13 cellular contexts compared by ENCODE assay signal in genomic region chr1:111987502-111987901, GRCh38. TPM values are rescaled to one million over a fixed set of nuclear protein-coding genes. Genes with fewer than 3 reads are reported as not detected.
"Had no signal": no experiment of that assay in that cellular context is flagged by ENCODE, and none has a peak within 500 bp of the region (broad histone marks: within the 10 kb centered on the region; RNA-seq: fewer than 3 reads in every experiment).

No MANE protein-coding gene starts in this region.

- H3K36me3 ChIP-seq: breast epithelium had no signal

- H3K9me3 ChIP-seq: breast epithelium had no signal

- ATAC-seq: activated naive CD4-positive, alpha-beta T cell treated with anti-CD3 and anti-CD28 coated beads, Interleukin-2, amount 50 U/mL, for 72 hours; stimulated activated memory B cell treated with anti-CD40 and anti-IgM and Interleukin-4, amounts not matched to agents 10 μg/mL and 1 μg/mL and 100 μg/mL, for 72 hours had no signal

- H3K4me1 ChIP-seq: breast epithelium had no signal

- H3K4me3 Mint-ChIP-seq: stimulated activated memory B cell treated with anti-CD40 and anti-IgM and Interleukin-4, amounts not matched to agents 10 μg/mL and 1 μg/mL and 100 μg/mL, for 72 hours had no signal

- H3K27me3 ChIP-seq: breast epithelium had no signal

- H3K27ac Mint-ChIP-seq: activated naive CD4-positive, alpha-beta T cell treated with anti-CD3 and anti-CD28 coated beads, Interleukin-2, amount 50 U/mL, for 72 hours; stimulated activated memory B cell treated with anti-CD40 and anti-IgM and Interleukin-4, amounts not matched to agents 10 μg/mL and 1 μg/mL and 100 μg/mL, for 72 hours had no signal

- DNase-seq: activated effector memory CD4-positive, alpha-beta T cell treated with Interleukin-2 at 50 U/mL for 16 hours; activated T-cell treated with anti-CD3 and anti-CD28 coated beads, Interleukin-2, amount 50 U/mL, for 1 hour; effector memory CD4-positive, alpha-beta T cell; stimulated activated CD4-positive, alpha-beta T cell treated with anti-CD3 and anti-CD28 coated beads, Interleukin-1b, Interleukin-23, amount 100 ng/mL, for 48 hours; T-helper 2 cell; trophoblast cell had no signal

- H3K4me3 ChIP-seq: breast epithelium had no signal

- FAIRE-seq: colon had no signal

- H3K9me3 Mint-ChIP-seq: activated naive CD4-positive, alpha-beta T cell treated with anti-CD3 and anti-CD28 coated beads, Interleukin-2, amount 50 U/mL, for 72 hours; neural crest cell; stimulated activated memory B cell treated with anti-CD40 and anti-IgM and Interleukin-4, amounts not matched to agents 10 μg/mL and 1 μg/mL and 100 μg/mL, for 72 hours had no signal

- H3K27ac ChIP-seq: breast epithelium, epithelial cell of prostate had no signal

- H3K36me3 Mint-ChIP-seq: activated naive CD4-positive, alpha-beta T cell treated with anti-CD3 and anti-CD28 coated beads, Interleukin-2, amount 50 U/mL, for 72 hours; stimulated activated memory B cell treated with anti-CD40 and anti-IgM and Interleukin-4, amounts not matched to agents 10 μg/mL and 1 μg/mL and 100 μg/mL, for 72 hours had no signal

RNA-seq across cellular contexts. Expression of gene KCND3, which starts 2.0 kb away (rescaled TPM):
- total RNA-seq: activated naive CD4-positive, alpha-beta T cell treated with anti-CD3 and anti-CD28 coated beads, Interleukin-2, amount 50 U/mL, for 72 hours; glomerular endothelial cell had no signal
